In the genomic region with DNA sequence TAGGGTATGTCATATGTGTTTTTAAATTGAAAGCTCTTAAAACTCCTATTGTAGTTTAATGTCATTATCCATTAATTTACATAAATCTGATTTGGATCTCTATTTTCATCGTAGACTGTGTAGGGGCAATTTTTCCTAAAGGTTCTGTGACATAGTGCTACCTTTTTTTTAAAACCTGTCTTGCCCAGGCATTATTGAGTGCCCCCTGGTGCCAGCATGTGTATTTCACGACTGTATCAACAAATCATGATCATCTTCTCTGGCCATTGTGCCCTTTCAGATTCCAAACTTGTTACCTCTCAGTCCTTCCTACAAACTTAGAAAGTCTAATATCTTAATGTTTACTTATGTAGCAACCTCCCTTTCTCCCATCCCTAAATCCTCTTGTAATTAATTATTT, we compare ENCODE assay signal across 8 cellular contexts.
DNase-seq lines count a peak whose midpoint lies in the region; ATAC-seq, FAIRE-seq and TF ChIP-seq lines count a peak whose summit lies in the region.

No MANE protein-coding gene starts in this region.

- no peaks in the 10 kb centered on the region for H3K79me2 ChIP-seq in HepG2 (ENCODE audit: insufficient read depth, low read length)

- H3K4me3 ChIP-seq in HepG2 (replicated peaks in 1 of 3; ENCODE audit: insufficient read depth in 1 of 3, low read depth in 2 of 3, low read length in 3 of 3), result no peak overlapping the region

- H3K27ac Mint-ChIP-seq in activated CD4-positive, alpha-beta memory T cell treated with anti-CD3 and anti-CD28 coated beads for 36 hours, result no peak overlapping the region

- TF ChIP-seq POLR2A in HepG2 (IDR thresholded peaks at IDR 0.05; ENCODE audit: insufficient read depth in 1 of 2, low read depth in 2 of 2, low read length in 2 of 2), result no peak

- in situ Hi-C loops in HepG2 (cut with HindIII; ENCODE audit: extremely low pct_ligation_motif_present, low pct_unique_long_range_greater_than_20kb), result no loop called here

- no peak overlapping the region for H3K4me3 Mint-ChIP-seq in activated CD4-positive, alpha-beta memory T cell treated with anti-CD3 and anti-CD28 coated beads for 36 hours

- peak; percentile 41; the same call in 1 of the 3 replicates for ATAC-seq in HepG2

- H3K36me3 Mint-ChIP-seq in activated CD4-positive, alpha-beta memory T cell treated with anti-CD3 and anti-CD28 coated beads for 36 hours, result peaks cover 21% of the 10 kb centered on the region

- CTCF ChIA-PET in activated CD4-positive, alpha-beta memory T cell treated with anti-CD3 and anti-CD28 coated beads for 36 hours (lab: Charles Lee), result interaction anchor here (3.4 kb wide), 1 partner anchor 513 kb away, joined by 16 read pairs; no protein-coding TSS in a partner anchor
- CTCF ChIA-PET in HepG2 (lab: Yijun Ruan, JAX; ENCODE audit: low intra/inter-chr PET ratio, low total read pairs), result interaction anchor here (1.2 kb wide), 1 partner anchor 811 kb away, joined by 3 read pairs; no protein-coding TSS in a partner anchor

- no peak for FAIRE-seq in HepG2 (lab: Jason Lieb, UNC)

- DNase-seq in COLO668 (lab: John Stamatoyannopoulos, UW; ENCODE audit: unreplicated experiment) (peak; percentile 5), HT-29 (ENCODE audit: low spot score) (peak; percentile 34), HepG2 (ENCODE audit: low spot score) (peak; percentile 16), NCI-H1092 (lab: John Stamatoyannopoulos, UW) (no peak), NCI-H2029 (lab: John Stamatoyannopoulos, UW) (no peak), foreskin melanocyte (no peak), epidermal melanocyte (ENCODE audit: insufficient read length, low spot score) (no peak)
- peak; percentile 22 for DNase-seq in activated CD4-positive, alpha-beta memory T cell treated with anti-CD3 and anti-CD28 coated beads for 36 hours

- no peaks in the 10 kb centered on the region for H3K4me1 Mint-ChIP-seq in activated CD4-positive, alpha-beta memory T cell treated with anti-CD3 and anti-CD28 coated beads for 36 hours (ENCODE audit: low read depth)

- H3K36me3 ChIP-seq in HepG2 (replicated peaks in 1 of 2; ENCODE audit: control insufficient read depth in 1 of 2, insufficient read depth in 2 of 2, low read length in 2 of 2), result peaks cover 6 to 45% of the 10 kb centered on the region in 2 experiments

- intact Hi-C loops in activated CD4-positive, alpha-beta memory T cell treated with anti-CD3 and anti-CD28 coated beads for 36 hours (cut with micrococcal nuclease), result loop anchor here (5.0 kb wide), 1 partner anchor 514 kb away; no protein-coding TSS in a partner anchor
- intact Hi-C loops in HepG2 (cut with micrococcal nuclease; ENCODE audit: unreplicated experiment), result no loop called here

- H4K20me1 ChIP-seq in HepG2 (ENCODE audit: insufficient read depth, low read length), result no peaks in the 10 kb centered on the region

- no peaks in the 10 kb centered on the region for H3K9me3 Mint-ChIP-seq in activated CD4-positive, alpha-beta memory T cell treated with anti-CD3 and anti-CD28 coated beads for 36 hours

- TF ChIP-seq EP300 in HepG2 (IDR thresholded peaks at IDR 0.05; ENCODE audit: low read depth in 2 of 2, low read length in 2 of 2) (no peak), HepG2 (CRISPR knock-in tag; IDR thresholded peaks at IDR 0.05; ENCODE audit: borderline replicate concordance) (no peak)

- H3K4me1 ChIP-seq in HepG2 (ENCODE audit: insufficient read depth, low read length), result peaks cover 6% of the 10 kb centered on the region; the same call in 1 of the 2 replicates

- H3K4me2 ChIP-seq in HepG2 (ENCODE audit: low read depth, low read length), result no peak overlapping the region

- no peaks in the 10 kb centered on the region for H3K27me3 ChIP-seq in HepG2 (ENCODE audit: control insufficient read depth in 1 of 2, insufficient read depth in 2 of 2, low read length in 2 of 2)

- WGBS in HepG2 (ENCODE audit: low lambda C conversion rate), result 90% methylated on average over 2 of the region's 2 CpGs

- TF ChIP-seq RAD21 in HepG2 (CRISPR knock-in tag; IDR thresholded peaks at IDR 0.05), result no peak

- POLR2A ChIA-PET in activated CD4-positive, alpha-beta memory T cell treated with anti-CD3 and anti-CD28 coated beads for 36 hours (lab: Charles Lee), result no interaction called here
- POLR2A ChIA-PET in HepG2 (lab: Yijun Ruan, JAX), result no interaction called here

- H3K27ac ChIP-seq in HepG2 (ENCODE audit: extremely low read length, insufficient read depth, low read length), result no peak overlapping the region

- no peak overlapping the region for H2AFZ ChIP-seq in HepG2 (ENCODE audit: low read length)

- H3K9me3 ChIP-seq in HepG2 (ENCODE audit: low read length), result no peaks in the 10 kb centered on the region

- TF ChIP-seq CTCF in HepG2 (CRISPR knock-in tag; IDR thresholded peaks at IDR 0.05), result peak; percentile 43

- BruUV-seq in HepG2 (replicated peaks; lab: Mats Ljungman, UMichigan), result no TSS peak

- H3K27me3 Mint-ChIP-seq in activated CD4-positive, alpha-beta memory T cell treated with anti-CD3 and anti-CD28 coated beads for 36 hours, result no peaks in the 10 kb centered on the region

- H3K9ac ChIP-seq in HepG2 (ENCODE audit: insufficient read depth, low read depth, low read length), result no peak overlapping the region

TF ChIP-seq in HepG2, 621 proteins besides CTCF, POLR2A, EP300 and RAD21:
- TF ChIP-seq STAG1 (CRISPR knock-in tag; IDR thresholded peaks at IDR 0.05), result peak; percentile 50; the same call in 1 of the 2 replicates
- TF ChIP-seq KLF13 (CRISPR knock-in tag; IDR thresholded peaks at IDR 0.05), result no peak
- TF ChIP-seq SMC3 (IDR thresholded peaks at IDR 0.05; ENCODE audit: low read length), result peak; percentile 25; the same call in 1 of the 2 replicates

Comparison
In these comparisons a context has a peak if more than half of its experiments do, and no peak if none do; other contexts are left out.
1. DNase-seq: peak in COLO668 (single experiment), HT-29 (single experiment), activated CD4-positive, alpha-beta memory T cell treated with anti-CD3 and anti-CD28 coated beads for 36 hours (single experiment) and HepG2 (single experiment); none in NCI-H1092 (single experiment), NCI-H2029 (single experiment), foreskin melanocyte (single experiment) and epidermal melanocyte (single experiment).